11 cellular contexts compared by ENCODE assay signal in the genomic region with DNA sequence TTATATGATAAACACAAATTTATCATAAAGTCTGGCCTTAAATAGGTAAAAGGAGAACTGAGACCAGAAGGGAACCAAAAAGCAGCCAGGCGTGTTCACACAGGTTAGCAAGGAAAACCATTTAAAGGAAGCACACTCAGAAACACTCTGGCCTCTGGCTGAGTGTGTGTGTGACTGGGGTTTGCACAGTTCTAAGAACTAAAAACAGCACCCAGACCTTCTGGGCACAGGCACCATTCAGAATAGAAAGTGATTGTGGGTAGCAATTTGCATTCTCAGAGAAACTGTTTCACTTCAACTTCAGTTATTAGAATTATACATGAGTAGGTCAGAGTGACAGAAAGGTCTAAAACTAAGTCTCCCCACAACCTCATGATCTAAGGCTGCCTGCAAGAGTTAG. TPM values are rescaled to one million over a fixed set of nuclear protein-coding genes. Genes with fewer than 3 reads are reported as not detected.
DNase-seq lines count a peak whose midpoint lies in the region; ATAC-seq, FAIRE-seq and TF ChIP-seq lines count a peak whose summit lies in the region.
"Had no signal": no experiment of that assay in that cellular context is flagged by ENCODE, and none has a peak within 500 bp of the region (broad histone marks: within the 10 kb centered on the region; RNA-seq: fewer than 3 reads in every experiment).

No MANE protein-coding gene starts in this region.

- no peak for TF ChIP-seq CTCF in GM12878 (IDR thresholded peaks at IDR 0.05 in 2 of 3, conservative IDR thresholded peaks at IDR 0.05 in 1 of 3; ENCODE audit: control insufficient read depth in 2 of 3, extremely low read depth in 1 of 3, insufficient read depth in 1 of 3, low read depth in 3 of 3, low read length in 3 of 3)

- in situ Hi-C loops in GM12878 (cut with MboI) = no loop called here

- no peaks in the 10 kb centered on the region for H3K36me3 ChIP-seq in GM12878 (ENCODE audit: control insufficient read depth in 2 of 2, insufficient read depth in 2 of 2, low read length in 1 of 2)
- H3K36me3 ChIP-seq: cardiac muscle cell had no signal

- H3K79me2 ChIP-seq in GM12878 (ENCODE audit: control insufficient read depth, insufficient read depth, low read length) = no peaks in the 10 kb centered on the region

- POLR2A ChIA-PET in GM12878 (lab: Charles Lee) = no interaction called here

- peak; percentile 90 for DNase-seq in GM12878 (ENCODE audit: low read depth, low spot score)
- DNase-seq in NCI-H510A (lab: John Stamatoyannopoulos, UW) = no peak
- DNase-seq in SW480 (ENCODE audit: low spot score) = no peak
- no peak for DNase-seq in stimulated activated CD4-positive, alpha-beta T cell treated with anti-CD3 and anti-CD28 coated beads, Interleukin-4, amount 100 ng/mL, for 1 hour
- no peak for DNase-seq in COLO668 (lab: John Stamatoyannopoulos, UW; ENCODE audit: unreplicated experiment)

- no peak overlapping the region for H3K4me3 ChIP-seq in GM12878
- H3K4me3 ChIP-seq: cardiac muscle cell had no signal

- CTCF ChIA-PET in GM12878 (lab: Yijun Ruan, JAX) = no interaction called here

- H3K4me2 ChIP-seq in GM12878 (ENCODE audit: control insufficient read depth, insufficient read depth) = peak overlapping the region; percentile 56; the same call in 1 of the 2 replicates

- H3K9me3 ChIP-seq in GM12878 (replicated peaks; ENCODE audit: control insufficient read depth, insufficient read depth, low read length) = no peaks in the 10 kb centered on the region

- peak overlapping the region; percentile 28; the same call in 1 of the 2 replicates for H3K27ac ChIP-seq in GM12878 (ENCODE audit: control insufficient read depth, insufficient read depth)
- H3K27ac ChIP-seq: cardiac muscle cell had no signal

- RAD21 ChIA-PET in GM12878 (lab: Charles Lee; ENCODE audit: unreplicated experiment) = no interaction called here

- TF ChIP-seq RAD21 in GM12878 (IDR thresholded peaks at IDR 0.05; ENCODE audit: insufficient read depth, low read depth, low read length) = no peak; the same call in 1 of the 2 replicates

- H3K4me1 ChIP-seq in GM12878 (ENCODE audit: control insufficient read depth, insufficient read depth, low read length) = peaks cover 10% of the 10 kb centered on the region

- ATAC-seq in GM18498 (IDR thresholded peaks at IDR 0.05; ENCODE audit: unreplicated experiment) = peak; percentile 97
- peak; percentile 97 for ATAC-seq in GM19455 (IDR thresholded peaks at IDR 0.05; ENCODE audit: unreplicated experiment)
- peak; percentile 97 for ATAC-seq in HG03159 (IDR thresholded peaks at IDR 0.05; ENCODE audit: unreplicated experiment)
- ATAC-seq in GM12878 = peak; percentile 97

- no TSS peak for BruUV-seq in GM12878 (replicated peaks; lab: Mats Ljungman, UMichigan)

- intact Hi-C loops in GM12878 (cut with micrococcal nuclease; ENCODE audit: unreplicated experiment) = loop anchor here (1.0 to 10.0 kb wide), 4 partner anchors 14 to 399 kb away; partner anchors contain the start of gene DDX3X

- no peak overlapping the region for H2AFZ ChIP-seq in GM12878 (ENCODE audit: control insufficient read depth, low read depth, low read length)

- WGBS in GM12878 (ENCODE audit: insufficient coverage, insufficient replicate concordance, low lambda C conversion rate, missing lambda C conversion rate) = 0% methylated on average over 1 of the region's 1 CpG

- peak; percentile 97 for FAIRE-seq in GM12878 (lab: Jason Lieb, UNC)
- FAIRE-seq: keratinocyte had no signal

- SMC1A ChIA-PET in GM12878 (lab: Charles Lee; ENCODE audit: uncharacterized antibody, unreplicated experiment) = no interaction called here

- TF ChIP-seq EP300 in GM12878 (IDR thresholded peaks at IDR 0.05; ENCODE audit: borderline replicate concordance in 1 of 2, control insufficient read depth in 1 of 2, low read depth in 2 of 2, low read length in 2 of 2) = peak in 1 of 2 experiments; percentile 79; a peak in 3 of 4 replicates

- no peak overlapping the region for H3K9ac ChIP-seq in GM12878 (ENCODE audit: control insufficient read depth, insufficient read depth, low read length)

- H3K27me3 ChIP-seq in GM12878 (replicated peaks in 1 of 2; ENCODE audit: control insufficient read depth in 2 of 2, insufficient read depth in 2 of 2, low read length in 1 of 2) = no peaks in the 10 kb centered on the region
- H3K27me3 ChIP-seq: cardiac muscle cell had no signal

- H4K20me1 ChIP-seq in GM12878 (ENCODE audit: control insufficient read depth, insufficient read depth) = no peaks in the 10 kb centered on the region

- no peak for TF ChIP-seq POLR2A in GM12878 (IDR thresholded peaks at IDR 0.05; ENCODE audit: low read depth, low read length)

TF ChIP-seq in GM12878, 131 proteins besides CTCF, POLR2A, EP300 and RAD21 (continues in another document):
- TF ChIP-seq CBX5 (IDR thresholded peaks at IDR 0.05; ENCODE audit: low read depth) (peak; percentile 88), GATAD2B (conservative IDR thresholded peaks at IDR 0.05; ENCODE audit: low read depth) (peak; percentile 76), TAF1 (IDR thresholded peaks at IDR 0.05; ENCODE audit: borderline replicate concordance, low read depth, low read length) (no peak), IKZF2 (IDR thresholded peaks at IDR 0.05) (peak; percentile 93 to 94), SMAD1 (IDR thresholded peaks at IDR 0.05; ENCODE audit: low read depth, partially characterized antibody) (no peak), EGR1 (IDR thresholded peaks at IDR 0.05; ENCODE audit: borderline replicate concordance in 1 of 2, low read depth in 2 of 2, low read length in 2 of 2) (no peak), ATF7 (IDR thresholded peaks at IDR 0.05; ENCODE audit: low read depth) (peak; percentile 71), ZNF24 (IDR thresholded peaks at IDR 0.05) (peak; percentile 76; the same call in 1 of the 2 replicates), POLR2AphosphoS5 (IDR thresholded peaks at IDR 0.05; ENCODE audit: low read length) (no peak), CREM (IDR thresholded peaks at IDR 0.05; ENCODE audit: low read depth) (peak; percentile 73; the same call in 1 of the 2 replicates), NR2F1 (conservative IDR thresholded peaks at IDR 0.05) (peak; percentile 86), SPI1 (IDR thresholded peaks at IDR 0.05; ENCODE audit: borderline replicate concordance, insufficient read depth, low read depth, low read length) (peak; percentile 94), ELK1 (IDR thresholded peaks at IDR 0.05; ENCODE audit: low read depth, low read length) (no peak), LARP7 (IDR thresholded peaks at IDR 0.05) (no peak), BHLHE40 (IDR thresholded peaks at IDR 0.05; ENCODE audit: borderline replicate concordance in 1 of 2, low read depth in 2 of 2, low read length in 1 of 2) (peak; percentile 83 to 84), MEF2B (IDR thresholded peaks at IDR 0.05; ENCODE audit: partially characterized antibody, poor library complexity, severe bottlenecking) (peak; percentile 84), HDAC6 (IDR thresholded peaks at IDR 0.05; ENCODE audit: unreplicated experiment) (no peak), SMC3 (IDR thresholded peaks at IDR 0.05; ENCODE audit: borderline replicate concordance, low read length) (no peak)

RNA-seq across cellular contexts. Expression of gene GPR82, which starts 10.0 kb away (rescaled TPM):
- 0.25 TPM in 1 of 2 replicates, not detected in the other for total RNA-seq in GM12878 (2013; cell fraction: nucleolus; rRNA removed)
- total RNA-seq in GM12878 (2014; rRNA removed) (0.60 and 0.68 TPM in 2 replicates), GM12878 (2014; rRNA removed; fragmentation: Illumina TruSeq; extraction: Trizol) (0.55 and 0.81 TPM in 2 replicates), GM12878 (2021) (0.13 and 0.28 TPM in 2 replicates)
- 0.13 TPM for polyA plus RNA-seq in GM12878 (2011; ENCODE audit: low read depth)
- polyA plus RNA-seq in GM12878 (2011; rRNA removed) (1.7 and 2.3 TPM in 2 replicates), GM12878 (2014; fragmentation: Illumina TruSeq; extraction: Trizol) (0.57 and 0.65 TPM in 2 replicates), GM12878 (2014; fragmentation: Nextera tagmentation; extraction: Ambion mirVana) (1 to 10 TPM in 1 of 2 experiments, under 1 TPM in 1; 0.47 to 1.1 TPM), GM12878 (2014; rRNA removed) (0.23 and 0.46 TPM in 2 replicates), GM12878 (2016; fragmentation: Nextera tagmentation; extraction: Ambion mirVana) (under 1 TPM; 0.26 to 0.42 TPM)
- polyA plus RNA-seq in GM12878 (2011; cell fraction: cytosol; rRNA removed) = 0.59 and 0.67 TPM in 2 replicates
- 0.25 and 0.28 TPM in 2 replicates for polyA plus RNA-seq in GM12878 (2011; cell fraction: nucleus; rRNA removed)
- polyA plus RNA-seq in GM12878 (2012) = 0.28 and 0.35 TPM in 2 replicates
- polyA minus RNA-seq in GM12878 (2011; rRNA and poly(A)+ RNA removed) = 0.72 and 1.3 TPM in 2 replicates
- polyA minus RNA-seq in GM12878 (2011; cell fraction: cytosol; rRNA and poly(A)+ RNA removed) = 0.67 and 0.73 TPM in 2 replicates
- polyA minus RNA-seq in GM12878 (2011; cell fraction: nucleus; rRNA and poly(A)+ RNA removed) = 0.24 and 1.1 TPM in 2 replicates
- total RNA-seq: cardiac muscle cell, RPMI7951 had no signal
- polyA plus RNA-seq: keratinocyte had no signal

RNA-seq across cellular contexts. Expression of gene GPR34, which starts 45.2 kb away (rescaled TPM):
- 0.31 TPM in 1 of 2 replicates, not detected in the other for total RNA-seq in GM12878 (2013; cell fraction: nucleolus; rRNA removed)
- 0.44 and 0.68 TPM in 2 replicates for total RNA-seq in GM12878 (2014; rRNA removed)
- 0.28 and 0.58 TPM in 2 replicates for total RNA-seq in GM12878 (2014; rRNA removed; fragmentation: Illumina TruSeq; extraction: Trizol)
- total RNA-seq in GM12878 (2021) = 0.13 TPM in 2 replicates
- 0.42 TPM for polyA plus RNA-seq in GM12878 (2011; ENCODE audit: low read depth)
- not detected in 2 replicates for polyA plus RNA-seq in GM12878 (2011; rRNA removed)
- polyA plus RNA-seq in GM12878 (2011; cell fraction: cytosol; rRNA removed) = not detected in 2 replicates
- polyA plus RNA-seq in GM12878 (2011; cell fraction: nucleus; rRNA removed) = not detected in 2 replicates
- 0.44 and 0.70 TPM in 2 replicates for polyA plus RNA-seq in GM12878 (2012)
- polyA plus RNA-seq in GM12878 (2014; fragmentation: Illumina TruSeq; extraction: Trizol) = 0.26 and 0.36 TPM in 2 replicates
- polyA plus RNA-seq in GM12878 (2014; fragmentation: Nextera tagmentation; extraction: Ambion mirVana) = under 1 TPM; 0.26 to 0.84 TPM
- 0.06 and 0.12 TPM in 2 replicates for polyA plus RNA-seq in GM12878 (2014; rRNA removed)
- polyA plus RNA-seq in GM12878 (2016; fragmentation: Nextera tagmentation; extraction: Ambion mirVana) = under 1 TPM; 0.28 to 0.60 TPM
- polyA minus RNA-seq in GM12878 (2011; rRNA and poly(A)+ RNA removed) = not detected in 2 replicates
- polyA minus RNA-seq in GM12878 (2011; cell fraction: cytosol; rRNA and poly(A)+ RNA removed) = not detected in 2 replicates
- not detected in 2 replicates for polyA minus RNA-seq in GM12878 (2011; cell fraction: nucleus; rRNA and poly(A)+ RNA removed)
- total RNA-seq: cardiac muscle cell, RPMI7951 had no signal
- polyA plus RNA-seq: keratinocyte had no signal
